ENCODE assay signal across 1 cellular context in genomic region chr5:174609116-174609515, GRCh38.
TF ChIP-seq lines count a peak whose summit lies in the region.

No MANE protein-coding gene starts in this region.

TF ChIP-seq in HCT116, 20 proteins besides CTCF, POLR2A, EP300 and RAD21 (continued from another document):
- TF ChIP-seq REST (IDR thresholded peaks at IDR 0.05; ENCODE audit: low read depth) (no peak), YY1 (IDR thresholded peaks at IDR 0.05; ENCODE audit: extremely low read depth, insufficient replicate concordance, low read depth, low read length) (no peak), ZBTB33 (IDR thresholded peaks at IDR 0.05; ENCODE audit: extremely low read depth, insufficient replicate concordance, low read length) (no peak), ATF3 (IDR thresholded peaks at IDR 0.05) (no peak), ZNF274 (IDR thresholded peaks at IDR 0.05; ENCODE audit: low read depth, low read length) (no peak), ZFX (IDR thresholded peaks at IDR 0.05) (no peak; the same call in 1 of the 2 replicates), CEBPB (IDR thresholded peaks at IDR 0.05; ENCODE audit: low read depth) (0 out of 2 replicates have a peak, but pooled peaks have one; percentile 29), EZH2 (IDR thresholded peaks at IDR 0.05) (no peak), SIN3A (IDR thresholded peaks at IDR 0.05; ENCODE audit: low read depth) (peak; percentile 66; the same call in 1 of the 2 replicates), ELF1 (IDR thresholded peaks at IDR 0.05; ENCODE audit: borderline replicate concordance, low read depth) (no peak), MAX (IDR thresholded peaks at IDR 0.05) (peak; percentile 57), CBX3 (IDR thresholded peaks at IDR 0.05; ENCODE audit: low read depth) (peak; percentile 80; the same call in 1 of the 2 replicates), EZH2phosphoT487 (IDR thresholded peaks at IDR 0.05; ENCODE audit: borderline replicate concordance) (no peak), JUND (IDR thresholded peaks at IDR 0.05) (peak; percentile 78)
